ENCODE assay signal across 8 cellular contexts in the genomic region with DNA sequence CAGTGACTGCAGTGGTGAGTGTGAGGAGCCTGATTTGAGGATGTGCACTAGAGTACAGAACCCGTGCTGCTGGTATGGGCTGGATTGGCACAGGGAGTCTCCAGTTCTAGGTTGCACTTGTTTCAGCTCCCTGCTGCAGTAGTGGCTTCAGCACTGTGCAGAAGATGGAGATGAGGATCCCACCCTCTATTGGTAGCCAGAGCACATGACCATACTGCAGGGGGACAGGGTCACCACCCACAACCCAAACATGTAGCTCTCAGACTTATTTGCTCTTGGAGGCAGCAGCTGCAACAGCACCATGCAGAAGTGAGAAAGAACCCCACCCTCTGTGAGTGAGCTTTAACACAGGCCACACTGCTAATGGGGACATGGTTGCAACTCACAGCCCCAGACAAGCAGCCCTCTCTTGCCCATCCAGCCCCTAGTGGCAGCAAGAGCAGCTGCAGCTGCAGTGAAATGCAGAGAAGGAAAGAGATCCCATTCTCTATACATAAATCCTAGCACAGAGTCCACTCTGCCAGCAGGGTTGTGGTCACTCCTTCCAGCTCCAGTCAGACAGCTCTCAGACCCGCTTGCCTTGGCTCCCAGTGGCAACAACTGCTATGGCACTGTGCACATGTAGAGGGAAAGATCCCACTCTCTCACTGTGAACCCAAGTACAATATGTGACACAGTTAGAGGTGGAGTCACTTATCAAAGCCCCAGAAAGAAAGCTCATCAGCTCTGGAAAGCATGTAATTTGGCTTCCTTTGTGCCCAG. TPM values are rescaled to one million over a fixed set of nuclear protein-coding genes. Genes with fewer than 3 reads are reported as not detected.
DNase-seq lines count a peak whose midpoint lies in the region; ATAC-seq and FAIRE-seq lines count a peak whose summit lies in the region.

No MANE protein-coding gene starts in this region.

- intact Hi-C loops in left colon (cut with DNase I, micrococcal nuclease) = no loop called here

- peak; percentile 21 for DNase-seq in Caki2 (ENCODE audit: low read depth)
- DNase-seq in SK-MEL-5 (ENCODE audit: low read depth, low spot score) = peak; percentile 86
- DNase-seq in left colon = peak in 1 of 2 donors; percentile 26
- DNase-seq in NCI-H1048 (lab: John Stamatoyannopoulos, UW) = no peak
- no peak for DNase-seq in frontal cortex (ENCODE audit: low spot score in 2 of 2)
- no peak for DNase-seq in DMS153 (lab: John Stamatoyannopoulos, UW)

- ATAC-seq in GM19328 (IDR thresholded peaks at IDR 0.05; ENCODE audit: unreplicated experiment) (peak; percentile 92), HG03108 (IDR thresholded peaks at IDR 0.05; ENCODE audit: unreplicated experiment) (peak; percentile 66), left colon (peak; percentile 78)

- FAIRE-seq in frontal cortex (lab: Jason Lieb, UNC) = no peak

- in situ Hi-C loops in Caki2 (cut with HindIII; ENCODE audit: low pct_unique_long_range_greater_than_20kb, low sequenced_read_pairs) (no loop called here), SK-MEL-5 (cut with HindIII; ENCODE audit: low pct_unique_long_range_greater_than_20kb, low sequenced_read_pairs) (no loop called here)

RNA-seq across cellular contexts. Expression of gene SCIN, which starts 51.4 kb away (rescaled TPM):
- total RNA-seq in Caki2 (2014; rRNA removed; shearing (Covaris generic); ENCODE audit: low replicate concordance) = 12.6 and 18.8 TPM in 2 replicates
- 0.34 and 0.59 TPM in 2 replicates for total RNA-seq in SK-MEL-5 (2014; rRNA removed; shearing (Covaris generic))
- 0.32 TPM in 1 of 2 replicates, not detected in the other for polyA plus RNA-seq in SK-MEL-5 (2015; cell fraction: cytosol; rRNA removed)
- 0.04 and 0.28 TPM in 2 replicates for polyA plus RNA-seq in SK-MEL-5 (2015; cell fraction: nucleus; rRNA removed)
- total RNA-seq in left colon = 10 to 100 TPM; 76.6 to 95.5 TPM
- total RNA-seq in frontal cortex = 1.6 TPM

Comparison
In these comparisons a context has a peak if more than half of its experiments do, and no peak if none do; other contexts are left out.
1. DNase-seq: peak in Caki2 (single experiment) and SK-MEL-5 (single experiment); none in NCI-H1048 (single experiment), frontal cortex (0 of 2) and DMS153 (single experiment).
2. Peak in every context shown above with its lines, with median percentiles within 50 percentile points of each other: ATAC-seq.